ENCODE assay signal across 35 cellular contexts in the genomic region with DNA sequence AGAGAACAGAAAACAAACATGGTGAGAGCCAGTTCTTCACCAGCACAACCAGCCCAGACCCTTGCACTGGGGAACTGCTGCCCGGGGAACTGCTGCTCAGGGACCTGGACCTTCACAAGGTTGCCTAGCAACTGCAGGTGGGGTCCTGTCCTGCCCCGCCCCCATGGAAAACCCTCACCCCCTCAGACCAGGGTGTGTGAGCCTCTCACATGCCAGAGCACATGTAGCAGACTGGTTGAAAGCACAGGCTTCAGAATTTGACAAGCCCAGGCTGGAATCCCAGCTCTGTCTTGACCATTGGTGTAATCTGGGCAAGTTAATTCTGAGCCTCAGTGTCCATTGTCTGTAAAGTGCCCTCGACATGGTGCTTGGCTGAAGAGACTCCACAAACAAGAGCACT.
"Had no signal": no experiment of that assay in that cellular context is flagged by ENCODE, and none has a peak within 500 bp of the region (broad histone marks: within the 10 kb centered on the region; RNA-seq: fewer than 3 reads in every experiment).

No MANE protein-coding gene starts in this region.

- H3K4me3 ChIP-seq: adrenal gland, body of pancreas, breast epithelium, cardiac muscle cell had no signal

- H3K27me3 ChIP-seq: adrenal gland, body of pancreas, brain microvascular endothelial cell, breast epithelium, cardiac muscle cell had no signal

- H3K36me3 ChIP-seq: adrenal gland, brain microvascular endothelial cell, breast epithelium, cardiac muscle cell had no signal

- FAIRE-seq: astrocyte, TTC549 had no signal

- DNase-seq: activated B cell treated with CpG ODN at 0.5 μM for 24 hours; activated CD4-positive, alpha-beta memory T cell treated with anti-CD3 and anti-CD28 coated beads for 36 hours; activated CD4-positive, alpha-beta T cell treated with anti-CD3 and anti-CD28 coated beads for 4 hours; activated CD4-positive, alpha-beta T cell treated with anti-CD3 and anti-CD28 coated beads, Interleukin-2, amount 10 ng/mL, durations not matched to agents 24 days and 14 days; activated CD4-positive, alpha-beta T cell treated with anti-CD3 and anti-CD28 coated beads, Interleukin-2, amount 50 U/mL, for 1 hour; activated CD4-positive, alpha-beta T cell treated with anti-CD3 and anti-CD28 coated beads, Interleukin-2, amount 50 U/mL, for 4 hours; activated CD4-positive, CD25-positive, alpha-beta regulatory T cell treated with anti-CD3 and anti-CD28 coated beads, Interleukin-2, amount 50 U/mL, for 72 hours; activated CD8-positive, alpha-beta memory T cell treated with anti-CD3 and anti-CD28 coated beads, Interleukin-2, amount 50 U/mL, for 4 hours; activated CD8-positive, alpha-beta T cell treated with anti-CD3 and anti-CD28 coated beads for 36 hours; activated effector memory CD4-positive, alpha-beta T cell treated with anti-CD3 and anti-CD28 coated beads, Interleukin-2, amount 50 U/mL, for 16 hours; activated gamma-delta T cell treated with Interleukin-2 at 50 U/mL for 16 hours; activated naive CD4-positive, alpha-beta T cell; activated naive CD4-positive, alpha-beta T cell treated with anti-CD3 and anti-CD28 coated beads for 36 hours; activated naive CD4-positive, alpha-beta T cell treated with anti-CD3 and anti-CD28 coated beads, Interleukin-2, amount 50 U/mL, for 16 hours; activated naive CD8-positive, alpha-beta T cell treated with anti-CD3 and anti-CD28 coated beads for 36 hours; activated T-cell treated with anti-CD3 and anti-CD28 coated beads for 4 hours; activated T-cell treated with anti-CD3 and anti-CD28 coated beads, Interleukin-2, amount 50 U/mL, for 1 hour; activated T-cell treated with anti-CD3 and anti-CD28 coated beads, Interleukin-2, amount 50 U/mL, for 4 hours; activated T-cell treated with anti-CD3 and anti-CD28 coated beads, Interleukin-2, amount 50 U/mL, for 72 hours; adrenal gland; amniotic stem cell; aorta; body of pancreas; brain microvascular endothelial cell; caudate nucleus; cerebellar nuclear complex; T-helper 1 cell; T-helper 2 cell; T-helper 9 cell had no signal

- ATAC-seq: activated CD8-positive, alpha-beta T cell treated with anti-CD3 and anti-CD28 coated beads for 36 hours; activated naive CD4-positive, alpha-beta T cell treated with anti-CD3 and anti-CD28 coated beads, Interleukin-2, amount 50 U/mL, for 72 hours; activated T-cell treated with anti-CD3 and anti-CD28 coated beads, Interleukin-2, amount 50 U/mL, for 4 hours; activated T-cell treated with anti-CD3 and anti-CD28 coated beads, Interleukin-2, amount 50 U/mL, for 72 hours; activated T-helper 17 cell treated with anti-CD3 and anti-CD28 coated beads, Interleukin-2, amount 50 U/mL, for 72 hours; body of pancreas had no signal
